ENCODE assay signal across 8 cellular contexts in the genomic region with DNA sequence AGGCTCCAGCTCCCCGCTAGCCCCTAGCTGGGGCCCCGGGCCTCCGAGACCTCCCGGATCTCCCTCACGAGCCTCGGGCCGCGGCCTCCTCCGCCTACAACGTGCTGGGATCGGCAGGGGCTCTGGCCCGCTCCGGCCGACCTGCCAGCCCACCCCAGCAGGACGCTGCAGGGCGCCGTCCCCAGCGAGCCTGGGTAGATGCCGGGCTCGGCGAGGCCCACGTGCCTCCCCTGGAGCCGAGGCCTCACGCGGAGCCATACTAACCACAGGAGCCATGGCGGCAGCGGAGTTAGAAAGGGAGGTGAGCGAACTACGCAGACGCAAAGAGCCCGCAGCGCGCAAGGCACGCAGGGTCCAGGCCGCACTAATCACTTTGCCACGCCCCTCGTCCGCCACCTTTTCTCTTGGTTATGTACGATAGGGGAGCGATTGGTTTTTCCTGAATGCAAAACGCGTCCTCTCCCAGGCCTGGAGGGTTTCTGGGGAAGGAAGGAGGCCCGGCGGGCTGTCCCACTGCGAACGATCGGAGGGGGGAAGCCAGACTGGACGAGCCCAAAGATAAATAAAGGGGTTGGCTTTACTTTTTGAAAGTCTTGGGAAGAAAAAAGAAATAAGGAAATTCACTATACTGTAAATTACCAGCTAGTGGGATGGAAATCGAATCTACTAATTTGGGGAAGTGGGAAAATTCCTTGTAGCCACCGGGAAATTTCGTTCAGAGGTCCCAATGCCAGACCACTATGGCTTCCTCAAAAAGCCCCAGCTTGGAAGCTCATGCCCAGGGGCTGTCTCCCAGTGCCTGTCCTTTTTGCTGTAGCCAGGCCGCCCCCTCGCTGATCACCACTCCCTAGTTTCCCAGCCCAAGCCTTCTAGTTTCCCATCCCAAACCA. TPM values are rescaled to one million over a fixed set of nuclear protein-coding genes. Genes with fewer than 3 reads are reported as not detected.
DNase-seq lines count a peak whose midpoint lies in the region; ATAC-seq and TF ChIP-seq lines count a peak whose summit lies in the region.

A gene (minus strand): TSS at position 298 of the 890 bp plus-strand sequence. CDS start 22 bp downstream, at position 276.

- H3K27me3 ChIP-seq in BJ (ENCODE audit: control insufficient read depth, insufficient read depth, low read length), result no peaks in the 10 kb centered on the region
- H3K27me3 ChIP-seq in colonic mucosa, result no peaks in the 10 kb centered on the region

- no peaks in the 10 kb centered on the region for H3K27me3 Mint-ChIP-seq in activated CD4-positive, alpha-beta T cell treated with anti-CD3 and anti-CD28 coated beads, Interleukin-2, amount 10 ng/mL, durations not matched to agents 24 days and 14 days

- peak within 1 kb of the TSS; percentile 92 to 97 for H3K9ac ChIP-seq in colonic mucosa (ENCODE audit: low read depth in 2 of 2, low read length in 2 of 2)

- peaks cover 6% of the 10 kb centered on the region for H3K9me3 Mint-ChIP-seq in activated CD4-positive, alpha-beta T cell treated with anti-CD3 and anti-CD28 coated beads, Interleukin-2, amount 10 ng/mL, durations not matched to agents 24 days and 14 days

- no peak for TF ChIP-seq CTCF in BJ (IDR thresholded peaks at IDR 0.05; ENCODE audit: insufficient read depth, low read depth, low read length)
- no peak for TF ChIP-seq CTCF in colonic mucosa (IDR thresholded peaks at IDR 0.05)

- H3K36me3 ChIP-seq in BJ (ENCODE audit: control insufficient read depth, insufficient read depth, low read length), result peaks cover 5% of the 10 kb centered on the region
- H3K36me3 ChIP-seq in colonic mucosa, result no peaks in the 10 kb centered on the region

- POLR2A ChIA-PET in BJ (lab: Charles Lee), result no interaction called here

- H3K4me1 Mint-ChIP-seq in activated CD4-positive, alpha-beta T cell treated with anti-CD3 and anti-CD28 coated beads, Interleukin-2, amount 10 ng/mL, durations not matched to agents 24 days and 14 days, result peaks cover 37% of the 10 kb centered on the region

- CTCF ChIA-PET in BJ (lab: Yijun Ruan, JAX), result interaction anchor here (0.9 to 2.9 kb wide), 6 partner anchors 12 to 47 kb away, joined by 3 to 17 read pairs (median 6); no protein-coding TSS in a partner anchor

- peaks cover 33% of the 10 kb centered on the region for H3K36me3 Mint-ChIP-seq in activated CD4-positive, alpha-beta T cell treated with anti-CD3 and anti-CD28 coated beads, Interleukin-2, amount 10 ng/mL, durations not matched to agents 24 days and 14 days (ENCODE audit: low read depth)

- ATAC-seq in GM19324 (IDR thresholded peaks at IDR 0.05; ENCODE audit: low FRiP score, unreplicated experiment) (peak; percentile 97), HG03469 (IDR thresholded peaks at IDR 0.05; ENCODE audit: unreplicated experiment) (peak; percentile 93)

- H3K4me1 ChIP-seq in colonic mucosa, result peaks cover 6% of the 10 kb centered on the region

- DNase-seq in BJ (ENCODE audit: low read depth) (peak; percentile 95), NCI-H526 treated with DMSO at 0.1 percent for 48 hours (lab: John Stamatoyannopoulos, UW) (peak; percentile 97), colonic mucosa (peak; percentile 98), kidney tubule cell (ENCODE audit: low spot score) (peak; percentile 99)
- DNase-seq in activated CD4-positive, alpha-beta T cell treated with anti-CD3 and anti-CD28 coated beads, Interleukin-2, amount 10 ng/mL, durations not matched to agents 24 days and 14 days, result peak; percentile 99
- peak; percentile 92 to 99 (median 96) for DNase-seq in stimulated activated CD4-positive, alpha-beta T cell treated with anti-CD3 and anti-CD28 coated beads, Interleukin-1b, Interleukin-23, amount 100 ng/mL, for 24 hours (ENCODE audit: low read depth in 4 of 4, low spot score in 1 of 4)

- peak within 1 kb of the TSS; percentile 85 for H3K27ac Mint-ChIP-seq in activated CD4-positive, alpha-beta T cell treated with anti-CD3 and anti-CD28 coated beads, Interleukin-2, amount 10 ng/mL, durations not matched to agents 24 days and 14 days

- peak within 1 kb of the TSS; percentile 73 for H3K27ac ChIP-seq in colonic mucosa

- intact Hi-C loops in activated CD4-positive, alpha-beta T cell treated with anti-CD3 and anti-CD28 coated beads, Interleukin-2, amount 10 ng/mL, durations not matched to agents 24 days and 14 days (cut with micrococcal nuclease), result loop anchor here (1.0 to 5.0 kb wide), 3 partner anchors 9 to 207 kb away; a partner anchor contains a TSS
- intact Hi-C loops in colonic mucosa (cut with DNase I), result no loop called here

- H3K4me3 ChIP-seq in BJ (ENCODE audit: low read depth, low read length) (peak within 1 kb of the TSS; percentile 98), colonic mucosa (peak within 1 kb of the TSS; percentile 100)

- no peaks in the 10 kb centered on the region for H3K9me3 ChIP-seq in colonic mucosa

- peak within 1 kb of the TSS; percentile 88 for H3K4me3 Mint-ChIP-seq in activated CD4-positive, alpha-beta T cell treated with anti-CD3 and anti-CD28 coated beads, Interleukin-2, amount 10 ng/mL, durations not matched to agents 24 days and 14 days

RNA-seq across cellular contexts. Expression of the gene that starts here (rescaled TPM):
- polyA plus RNA-seq in BJ (2011; rRNA removed), result 76.9 and 216 TPM in 2 replicates
- polyA minus RNA-seq in BJ (2011; rRNA and poly(A)+ RNA removed), result 16.1 and 19.3 TPM in 2 replicates
- 437 and 463 TPM in 2 replicates for total RNA-seq in activated CD4-positive, alpha-beta T cell treated with anti-CD3 and anti-CD28 coated beads, Interleukin-2, amount 10 ng/mL, durations not matched to agents 24 days and 14 days
- total RNA-seq in colonic mucosa, result 100 to 1,000 TPM; 314 to 378 TPM

Comparison
In these comparisons a context has a peak if more than half of its experiments do, and no peak if none do; other contexts are left out.
1. Peak in every context shown above with its lines: DNase-seq, ATAC-seq, H3K4me3 ChIP-seq and H3K27ac ChIP-seq.